In the genomic region with DNA sequence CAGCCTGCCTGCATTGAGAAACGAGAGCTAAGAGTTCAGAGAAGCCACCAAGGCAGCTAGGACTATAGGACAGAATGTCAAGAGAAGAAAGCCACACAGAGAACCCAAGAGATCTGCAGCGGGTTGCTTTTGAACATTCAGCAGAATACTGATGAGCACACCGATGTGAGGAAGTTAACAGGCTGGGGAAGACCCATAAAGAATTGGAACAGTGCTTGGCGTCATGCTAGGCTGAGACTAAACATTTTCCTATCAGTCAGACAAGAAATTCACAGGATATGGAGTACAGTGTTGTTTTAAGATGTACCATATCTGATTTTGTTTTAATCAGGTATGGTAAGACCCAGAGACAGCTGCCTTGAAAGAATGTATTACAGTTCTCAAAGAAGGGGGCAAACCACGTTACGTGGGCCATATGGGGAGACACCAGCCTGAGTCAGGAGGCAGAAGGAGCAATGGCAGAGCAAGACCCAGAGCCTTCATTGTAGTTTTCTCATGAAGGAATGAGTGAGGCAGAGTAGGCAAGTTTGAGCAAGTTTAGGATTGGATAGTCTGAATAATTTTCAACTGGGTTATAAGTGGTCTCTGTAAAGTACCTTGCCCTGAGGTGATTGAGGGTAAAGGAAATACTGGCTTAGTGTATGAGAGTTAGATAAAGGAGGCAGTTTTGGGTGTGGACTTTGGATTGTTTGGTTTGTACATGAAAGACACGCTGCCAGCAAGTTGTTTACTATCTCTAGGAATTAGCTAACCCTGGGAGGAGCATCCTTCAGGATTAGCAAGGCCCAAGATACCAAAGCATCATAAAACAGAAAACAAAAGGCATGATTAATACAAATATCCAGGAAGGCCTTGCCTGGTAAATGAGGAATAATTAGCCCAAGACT, we compare ENCODE assay signal across 12 cellular contexts. TPM values are rescaled to one million over a fixed set of nuclear protein-coding genes. Genes with fewer than 3 reads are reported as not detected.
DNase-seq lines count a peak whose midpoint lies in the region; ATAC-seq and TF ChIP-seq lines count a peak whose summit lies in the region.
"Had no signal": no experiment of that assay in that cellular context is flagged by ENCODE, and none has a peak within 500 bp of the region (broad histone marks: within the 10 kb centered on the region; RNA-seq: fewer than 3 reads in every experiment).

No MANE protein-coding gene starts in this region.

- H3K27ac ChIP-seq in C4-2B = peak overlapping the region; percentile 51
- H3K27ac ChIP-seq in colonic mucosa = peak overlapping the region; percentile 69

- peaks cover 4% of the 10 kb centered on the region for H3K4me1 ChIP-seq in colonic mucosa

- intact Hi-C loops in colonic mucosa (cut with DNase I) = no loop called here
- intact Hi-C loops in head of caudate nucleus (cut with DNase I) = no loop called here

- no peaks in the 10 kb centered on the region for H3K9me3 ChIP-seq in colonic mucosa

- H3K9me3 Mint-ChIP-seq in nephron progenitor cell = no peaks in the 10 kb centered on the region

- H3K4me3 Mint-ChIP-seq in nephron progenitor cell = no peak overlapping the region
- H3K4me3 Mint-ChIP-seq: activated CD8-positive, alpha-beta memory T cell treated with anti-CD3 and anti-CD28 coated beads, Interleukin-2, amount 10 ng/mL, durations not matched to agents 7 days and 5 days; CD4-positive, alpha-beta memory T cell had no signal

- no peaks in the 10 kb centered on the region for H3K36me3 ChIP-seq in colonic mucosa

- H3K27me3 ChIP-seq in colonic mucosa = no peaks in the 10 kb centered on the region

- H3K4me1 Mint-ChIP-seq in nephron progenitor cell = no peaks in the 10 kb centered on the region
- H3K4me1 Mint-ChIP-seq: activated CD8-positive, alpha-beta memory T cell treated with anti-CD3 and anti-CD28 coated beads, Interleukin-2, amount 10 ng/mL, durations not matched to agents 7 days and 5 days; CD4-positive, alpha-beta memory T cell had no signal

- no peak overlapping the region for H3K9ac ChIP-seq in colonic mucosa (ENCODE audit: low read depth in 2 of 2, low read length in 2 of 2)

- peak overlapping the region; percentile 91 for H3K27ac Mint-ChIP-seq in nephron progenitor cell
- H3K27ac Mint-ChIP-seq: activated CD8-positive, alpha-beta memory T cell treated with anti-CD3 and anti-CD28 coated beads, Interleukin-2, amount 10 ng/mL, durations not matched to agents 7 days and 5 days had no signal

- no peak for ATAC-seq in GM21786 (IDR thresholded peaks at IDR 0.05; ENCODE audit: unreplicated experiment)
- ATAC-seq: activated CD8-positive, alpha-beta memory T cell treated with anti-CD3 and anti-CD28 coated beads, Interleukin-2, amount 10 ng/mL, durations not matched to agents 7 days and 5 days; stimulated activated naive CD8-positive, alpha-beta T cell treated with anti-CD3 and anti-CD28 coated beads, Interleukin-15, Interleukin-2, amounts not matched to agents 100 U/mL and 50 U/mL, for 24 hours had no signal

- H3K36me3 Mint-ChIP-seq in nephron progenitor cell (ENCODE audit: low read depth) = peaks cover 29% of the 10 kb centered on the region

- H3K4me3 ChIP-seq in colonic mucosa = no peak overlapping the region

- DNase-seq in HuH-7 (ENCODE audit: low spot score) = peak; percentile 77
- DNase-seq in colonic mucosa = peak; percentile 69
- no peak for DNase-seq in nephron progenitor cell
- no peak for DNase-seq in amniotic stem cell (lab: John Stamatoyannopoulos, UW)
- no peak for DNase-seq in head of caudate nucleus
- DNase-seq in NCI-H446 (lab: John Stamatoyannopoulos, UW) = no peak
- DNase-seq: activated CD8-positive, alpha-beta memory T cell treated with anti-CD3 and anti-CD28 coated beads, Interleukin-2, amount 10 ng/mL, durations not matched to agents 7 days and 5 days; CD4-positive, alpha-beta memory T cell; MM.1S; stimulated activated naive CD8-positive, alpha-beta T cell treated with anti-CD3 and anti-CD28 coated beads, Interleukin-15, Interleukin-2, amounts not matched to agents 100 U/mL and 50 U/mL, for 24 hours had no signal

- H3K27me3 Mint-ChIP-seq in nephron progenitor cell (ENCODE audit: low read depth, poor library complexity) = peaks cover 4% of the 10 kb centered on the region
- H3K27me3 Mint-ChIP-seq: activated CD8-positive, alpha-beta memory T cell treated with anti-CD3 and anti-CD28 coated beads, Interleukin-2, amount 10 ng/mL, durations not matched to agents 7 days and 5 days; CD4-positive, alpha-beta memory T cell had no signal

- no peak for TF ChIP-seq CTCF in C4-2B (conservative IDR thresholded peaks at IDR 0.05)
- no peak for TF ChIP-seq CTCF in colonic mucosa (IDR thresholded peaks at IDR 0.05)
- no peak for TF ChIP-seq CTCF in nephron progenitor cell (IDR thresholded peaks at IDR 0.05)

RNA-seq across cellular contexts. Expression of gene LRRC75B, which starts 14.3 kb away (rescaled TPM):
- total RNA-seq in colonic mucosa = 10 to 100 TPM in 1 of 2 donors, 1 to 10 TPM in 1; 7.9 to 10.2 TPM

RNA-seq across cellular contexts. Expression of gene SNRPD3, which starts 22.8 kb away (rescaled TPM):
- total RNA-seq in colonic mucosa = 100 to 1,000 TPM in 1 of 2 donors, 10 to 100 TPM in 1; 71.4 to 142 TPM

RNA-seq across cellular contexts. Expression of gene GUCD1, which starts 23.7 kb away (rescaled TPM):
- total RNA-seq in colonic mucosa = 100 to 1,000 TPM; 188 to 207 TPM

RNA-seq across cellular contexts. Expression of gene GGT1, which starts 24.4 kb away (rescaled TPM):
- 10 to 100 TPM; 16.8 to 50.4 TPM for total RNA-seq in colonic mucosa

Comparison
In these comparisons a context has a peak if more than half of its experiments do, and no peak if none do; other contexts are left out.
1. DNase-seq: peak in HuH-7 (single experiment) and colonic mucosa (single experiment); none in nephron progenitor cell (single experiment), amniotic stem cell (single experiment), head of caudate nucleus (0 of 42) and NCI-H446 (0 of 2).